ENCODE assay signal across 22 cellular contexts in genomic region chr5:143084452-143084851, GRCh38.
DNase-seq lines count a peak whose midpoint lies in the region; ATAC-seq and TF ChIP-seq lines count a peak whose summit lies in the region.
"Had no signal": no experiment of that assay in that cellular context is flagged by ENCODE, and none has a peak within 500 bp of the region (broad histone marks: within the 10 kb centered on the region; RNA-seq: fewer than 3 reads in every experiment).

No MANE protein-coding gene starts in this region.

- no peak for TF ChIP-seq CTCF in IMR-90 (conservative IDR thresholded peaks at IDR 0.05; ENCODE audit: low read depth, low read length)

- no peak overlapping the region for H3K56ac ChIP-seq in IMR-90 (ENCODE audit: extremely low read depth, insufficient read depth, low read length)

- H3K4me2 ChIP-seq in IMR-90 (ENCODE audit: low read depth, low read length), result no peak overlapping the region

- H4K8ac ChIP-seq in IMR-90 (ENCODE audit: low read depth in 2 of 2, low read length in 2 of 2), result no peak overlapping the region

- H3K79me1 ChIP-seq in IMR-90 (ENCODE audit: low read depth in 1 of 2, low read length in 2 of 2), result no peaks in the 10 kb centered on the region

- H3K23ac ChIP-seq in IMR-90 (ENCODE audit: low read depth, low read length), result no peak overlapping the region

- WGBS in IMR-90 (ENCODE audit: extremely low coverage in 2 of 2, insufficient read length in 1 of 2), 2 experiments, result 87% methylated on average over 5 of the region's 10 CpGs; no CpG with 5 or more reads in 1 of the 2 experiments

- H2BK120ac ChIP-seq in IMR-90 (ENCODE audit: low read depth, low read length), result no peak overlapping the region

- H3K36me3 Mint-ChIP-seq in dendritic cell treated with granulocyte-macrophage colony-stimulating factor and Interleukin-4, amounts not matched to agents 40 ng/mL and 50 ng/mL, for 4 days (ENCODE audit: low read depth), result peaks cover 72% of the 10 kb centered on the region

- DNase-seq in IMR-90 (no peak), left ventricle myocardium superior (no peak), pons (ENCODE audit: low spot score) (peak; percentile 39), kidney glomerular epithelial cell (lab: John Stamatoyannopoulos, UW) (no peak), DMS153 treated with DMSO at 0.1 percent for 48 hours (lab: John Stamatoyannopoulos, UW; ENCODE audit: unreplicated experiment) (no peak)
- DNase-seq in activated CD4-positive, alpha-beta T cell treated with anti-CD3 and anti-CD28 coated beads, Interleukin-2, amount 50 U/mL, for 4 hours, result no peak
- DNase-seq: Calu3; CD8-positive, alpha-beta memory T cell; DMS153; GF-D8; Kasumi-1; NCI-H1048; NCI-H1417 treated with DMSO at 0.1 percent for 48 hours; NCI-H187; NCI-H2107; NCI-H446 treated with DMSO at 0.1 percent for 48 hours; NCI-H526 treated with DMSO at 0.1 percent for 48 hours; RPMI8226; SIG-M5 had no signal

- dilution Hi-C loops in IMR-90 (cut with HindIII; ENCODE audit: low sequenced_read_pairs, unreplicated experiment), result no loop called here

- H3K27me3 Mint-ChIP-seq in dendritic cell treated with granulocyte-macrophage colony-stimulating factor and Interleukin-4, amounts not matched to agents 40 ng/mL and 50 ng/mL, for 4 days, result no peaks in the 10 kb centered on the region

- CTCF ChIA-PET in IMR-90 (lab: Yijun Ruan, JAX), result no interaction called here

- H3K14ac ChIP-seq in IMR-90 (replicated peaks; ENCODE audit: low read depth, low read length), result no peak overlapping the region

- H3K9me1 ChIP-seq in IMR-90 (ENCODE audit: insufficient read depth, low read length), result peaks cover 6% of the 10 kb centered on the region

- peak overlapping the region; percentile 2; the same call in 1 of the 2 replicates for H3K4ac ChIP-seq in IMR-90 (ENCODE audit: low read depth, low read length)

- H3K36me3 ChIP-seq in IMR-90 (ENCODE audit: control insufficient read depth, insufficient read depth, low read length), result no peaks in the 10 kb centered on the region

- no TSS peak for BruUV-seq in IMR-90 (replicated peaks; lab: Mats Ljungman, UMichigan)

- no peak overlapping the region for H3K9ac ChIP-seq in IMR-90 (ENCODE audit: low read depth, low read length)

- no peak overlapping the region; the same call in 1 of the 2 replicates for H3K18ac ChIP-seq in IMR-90 (ENCODE audit: low read depth, low read length)

- POLR2A ChIA-PET in IMR-90 (lab: Charles Lee; ENCODE audit: unreplicated experiment), result no interaction called here

- 0 out of 3 replicates have a peak overlapping the region, but pooled peaks have one; percentile 7 for H2BK15ac ChIP-seq in IMR-90 (ENCODE audit: low read depth, low read length)

- intact Hi-C loops in IMR-90 (cut with micrococcal nuclease), result no loop called here
- intact Hi-C loops in dendritic cell treated with granulocyte-macrophage colony-stimulating factor and Interleukin-4, amounts not matched to agents 40 ng/mL and 50 ng/mL, for 4 days (cut with micrococcal nuclease), result no loop called here
- intact Hi-C loops in left ventricle myocardium superior (cut with micrococcal nuclease), result no loop called here

- no peak overlapping the region for H3K4me3 ChIP-seq in IMR-90 (ENCODE audit: insufficient read depth, low read depth, low read length)

- no peaks in the 10 kb centered on the region for H4K20me1 ChIP-seq in IMR-90 (ENCODE audit: insufficient read depth, low read length)

- no peak for TF ChIP-seq RAD21 in IMR-90 (IDR thresholded peaks at IDR 0.05; ENCODE audit: low read length)

- no peaks in the 10 kb centered on the region for H3K9me3 Mint-ChIP-seq in dendritic cell treated with granulocyte-macrophage colony-stimulating factor and Interleukin-4, amounts not matched to agents 40 ng/mL and 50 ng/mL, for 4 days
- H3K9me3 Mint-ChIP-seq: CD8-positive, alpha-beta memory T cell had no signal

- peak overlapping the region; percentile 55 for H3K27ac Mint-ChIP-seq in dendritic cell treated with granulocyte-macrophage colony-stimulating factor and Interleukin-4, amounts not matched to agents 40 ng/mL and 50 ng/mL, for 4 days

- H2AK5ac ChIP-seq in IMR-90 (ENCODE audit: low read depth, low read length), result peak overlapping the region; percentile 57

- no peak overlapping the region for H4K91ac ChIP-seq in IMR-90 (ENCODE audit: insufficient read depth, low read depth, low read length)

- no peak overlapping the region for H3K27ac ChIP-seq in IMR-90 (ENCODE audit: insufficient read depth, low read length)
- H3K27ac ChIP-seq: C4-2B had no signal

- H2AFZ ChIP-seq in IMR-90 (replicated peaks; ENCODE audit: low read length, poor library complexity), result no peak overlapping the region

- no peak for ATAC-seq in IMR-90 (ENCODE audit: low read depth)
- ATAC-seq in left ventricle myocardium superior, result peak; percentile 51
- no peak for ATAC-seq in SK-N-SH treated with all-trans-retinoic acid at 6 μM for 48 hours

- H2BK20ac ChIP-seq in IMR-90 (ENCODE audit: low read depth, low read length), result no peak overlapping the region

- H2AK9ac ChIP-seq in IMR-90 (replicated peaks; ENCODE audit: low read depth, low read length, poor library complexity), result no peak overlapping the region

- H3K4me1 ChIP-seq in IMR-90 (ENCODE audit: control insufficient read depth, insufficient read depth, low read length), result peaks cover 12% of the 10 kb centered on the region

- H3K4me3 Mint-ChIP-seq in dendritic cell treated with granulocyte-macrophage colony-stimulating factor and Interleukin-4, amounts not matched to agents 40 ng/mL and 50 ng/mL, for 4 days, result no peak overlapping the region
- H3K4me3 Mint-ChIP-seq: CD8-positive, alpha-beta memory T cell had no signal

- H3K27me3 ChIP-seq in IMR-90 (ENCODE audit: control insufficient read depth, insufficient read depth, low read length), result no peaks in the 10 kb centered on the region

- no peak overlapping the region for H2BK5ac ChIP-seq in IMR-90 (ENCODE audit: low read depth, low read length, poor library complexity, severe bottlenecking)

- H3K4me1 Mint-ChIP-seq in dendritic cell treated with granulocyte-macrophage colony-stimulating factor and Interleukin-4, amounts not matched to agents 40 ng/mL and 50 ng/mL, for 4 days (ENCODE audit: low read depth), result peaks cover 16% of the 10 kb centered on the region

- H3K9me3 ChIP-seq in IMR-90 (ENCODE audit: control insufficient read depth, insufficient read depth, low read length), result no peaks in the 10 kb centered on the region

- TF ChIP-seq POLR2A in IMR-90 (IDR thresholded peaks at IDR 0.05; ENCODE audit: low read depth, low read length), result no peak

- H4K5ac ChIP-seq in IMR-90 (ENCODE audit: low read depth, low read length), result no peak overlapping the region

- in situ Hi-C loops in IMR-90 (cut with MboI; ENCODE audit: low sequenced_read_pairs), result no loop called here

TF ChIP-seq in IMR-90, 13 proteins besides CTCF, POLR2A, EP300 and RAD21 (continues in another document):
- TF ChIP-seq RFX5 (IDR thresholded peaks at IDR 0.05; ENCODE audit: low read depth, low read length) (no peak), BHLHE40 (IDR thresholded peaks at IDR 0.05; ENCODE audit: low read depth, low read length) (no peak), NFE2L2 (IDR thresholded peaks at IDR 0.05; ENCODE audit: low read depth, low read length) (no peak), CEBPB (IDR thresholded peaks at IDR 0.05; ENCODE audit: low read depth, low read length) (no peak), ELK1 (IDR thresholded peaks at IDR 0.05; ENCODE audit: borderline replicate concordance, low read depth, low read length) (no peak), MAFK (IDR thresholded peaks at IDR 0.05; ENCODE audit: low read depth, low read length) (no peak), MAZ (IDR thresholded peaks at IDR 0.05; ENCODE audit: borderline replicate concordance, low read depth, low read length) (no peak), MXI1 (IDR thresholded peaks at IDR 0.05; ENCODE audit: borderline replicate concordance, low read depth, low read length) (no peak), CHD1 (IDR thresholded peaks at IDR 0.05; ENCODE audit: low read depth, low read length) (no peak)

TF ChIP-seq in SK-N-SH treated with all-trans-retinoic acid at 6 μM for 48 hours, 23 proteins besides CTCF, POLR2A, EP300 and RAD21 (continues in another document):
- no peak for TF ChIP-seq PATZ1 (CRISPR knock-in tag; IDR thresholded peaks at IDR 0.05; ENCODE audit: borderline replicate concordance)
- TF ChIP-seq OSR1 (CRISPR knock-in tag; IDR thresholded peaks at IDR 0.05), result no peak
- TF ChIP-seq ZNF70 (CRISPR knock-in tag; IDR thresholded peaks at IDR 0.05), result no peak
- no peak for TF ChIP-seq ZNF565 (CRISPR knock-in tag; conservative IDR thresholded peaks at IDR 0.05; ENCODE audit: low read depth)
- TF ChIP-seq CREB5 (CRISPR knock-in tag; IDR thresholded peaks at IDR 0.05; ENCODE audit: low read depth), result no peak
- no peak for TF ChIP-seq ZC3H10 (CRISPR knock-in tag; IDR thresholded peaks at IDR 0.05)
- no peak for TF ChIP-seq GLIS3 (CRISPR knock-in tag; IDR thresholded peaks at IDR 0.05)
